ENCODE assay signal across 9 cellular contexts in the genomic region with DNA sequence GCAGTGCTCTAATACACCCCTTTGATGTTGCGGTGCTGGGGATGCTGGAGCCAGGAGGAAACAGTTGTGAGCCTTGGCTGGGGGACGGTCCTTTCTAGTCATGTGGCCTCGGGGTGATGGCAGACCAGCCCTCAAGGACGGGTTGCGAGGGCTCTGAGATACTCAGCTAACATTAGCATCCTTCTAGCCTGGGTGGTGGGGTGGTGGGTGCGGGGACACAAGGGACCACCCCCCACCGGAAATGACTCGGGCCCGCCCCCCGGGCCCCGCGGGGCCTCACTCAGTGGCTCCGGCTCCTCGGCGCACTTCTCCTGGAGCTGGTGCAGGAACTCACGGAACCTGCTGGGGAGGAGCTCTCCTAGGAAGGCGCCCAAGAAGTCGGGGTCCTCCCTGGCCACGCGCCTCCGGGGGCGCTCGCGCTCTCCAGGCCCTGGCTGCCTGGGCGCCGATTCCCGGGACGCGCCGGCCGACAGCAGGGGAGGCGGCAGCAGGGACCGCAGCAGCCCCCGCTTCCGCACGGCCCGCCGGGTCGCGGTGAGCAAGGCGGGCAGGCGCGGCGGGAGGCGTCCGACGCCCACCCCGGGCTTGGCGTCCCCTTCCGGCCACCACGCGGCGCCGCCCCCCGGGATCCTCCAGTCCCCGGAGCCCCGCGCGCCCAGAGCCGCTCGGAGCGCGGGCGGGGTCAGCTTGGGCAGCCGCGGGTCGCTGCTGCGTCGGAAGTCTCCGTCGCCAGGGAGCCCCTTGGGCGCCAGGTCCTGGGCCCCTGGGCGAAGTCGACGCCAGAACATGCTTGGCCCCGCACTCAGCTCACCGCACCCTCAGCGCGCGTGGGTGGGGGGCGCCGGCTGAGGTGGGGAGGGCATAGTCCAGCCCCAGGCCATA. TPM values are rescaled to one million over a fixed set of nuclear protein-coding genes. Genes with fewer than 3 reads are reported as not detected.
DNase-seq lines count a peak whose midpoint lies in the region; ATAC-seq, FAIRE-seq and TF ChIP-seq lines count a peak whose summit lies in the region.
"Had no signal": no experiment of that assay in that cellular context is flagged by ENCODE, and none has a peak within 500 bp of the region (broad histone marks: within the 10 kb centered on the region; RNA-seq: fewer than 3 reads in every experiment).

No MANE protein-coding gene starts in this region.

- peaks cover 11 to 12% of the 10 kb centered on the region in 2 experiments for H3K4me1 Mint-ChIP-seq in H9
- H3K4me1 Mint-ChIP-seq in T-helper 17 cell, result peaks cover 11% of the 10 kb centered on the region
- H3K4me1 Mint-ChIP-seq in progenitor cell of endocrine pancreas (ENCODE audit: low read depth), result peaks cover 3% of the 10 kb centered on the region

- no peaks in the 10 kb centered on the region for H3K79me2 ChIP-seq in H9 (ENCODE audit: insufficient read depth, low read length)

- no peak for FAIRE-seq in H54 (lab: Jason Lieb, UNC)

- peak; percentile 18 for ATAC-seq in T-helper 17 cell
- ATAC-seq in gastroesophageal sphincter, result peak; percentile 54
- ATAC-seq in GM18873 (IDR thresholded peaks at IDR 0.05; ENCODE audit: low FRiP score, unreplicated experiment), result no peak
- ATAC-seq in HG03439 (IDR thresholded peaks at IDR 0.05; ENCODE audit: unreplicated experiment), result no peak

- no peak overlapping the region for H3K23ac ChIP-seq in H9 (ENCODE audit: insufficient read length, low read depth, low read length)

- H4K91ac ChIP-seq in H9 (ENCODE audit: insufficient read length, low read depth, low read length), result no peak overlapping the region

- H4K20me1 ChIP-seq in H9 (ENCODE audit: control insufficient read depth, insufficient read depth, insufficient read length), result no peaks in the 10 kb centered on the region

- TF ChIP-seq POLR2A in gastroesophageal sphincter (IDR thresholded peaks at IDR 0.05) (no peak), H54 (IDR thresholded peaks at IDR 0.05; ENCODE audit: low read depth, low read length) (no peak)

- H3K4me1 ChIP-seq in H9 (ENCODE audit: insufficient read depth, low read length) (0 out of 2 replicates have a peak, but pooled peaks cover 2% of the 10 kb centered on the region), gastroesophageal sphincter (peaks cover 0 to 30% (median 9%) of the 10 kb centered on the region in 3 donors)

- H2BK120ac ChIP-seq in H9 (ENCODE audit: low read depth, low read length, poor library complexity, severe bottlenecking), result no peak overlapping the region

- DNase-seq in H9, result peak; percentile 57
- no peak for DNase-seq in T-helper 17 cell
- DNase-seq in progenitor cell of endocrine pancreas (ENCODE audit: low spot score, unreplicated experiment), result peak; percentile 56
- no peak for DNase-seq in pons (ENCODE audit: low spot score)
- no peak for DNase-seq in H54 (ENCODE audit: insufficient read length, low spot score)

- H3K36me3 Mint-ChIP-seq in H9 (ENCODE audit: insufficient read depth in 1 of 3, low read depth in 3 of 3) (no peaks in the 10 kb centered on the region; a peak in 2 of 7 replicates), T-helper 17 cell (ENCODE audit: low read depth) (peaks cover 6% of the 10 kb centered on the region), progenitor cell of endocrine pancreas (ENCODE audit: insufficient read depth) (no peaks in the 10 kb centered on the region)

- TF ChIP-seq CTCF in H9 (conservative IDR thresholded peaks at IDR 0.05) (peak; percentile 40; the same call in 2 of the 3 replicates), gastroesophageal sphincter (IDR thresholded peaks at IDR 0.05) (peak in 2 of 4 experiments; percentile 11 to 15), progenitor cell of endocrine pancreas (IDR thresholded peaks at IDR 0.05; ENCODE audit: unreplicated experiment) (peak; percentile 55)

- H2BK5ac ChIP-seq in H9 (ENCODE audit: insufficient read length, low read length), result no peak overlapping the region

- peak overlapping the region; percentile 25 to 68 for H3K4me3 ChIP-seq in gastroesophageal sphincter

- no peak overlapping the region for H3K4ac ChIP-seq in H9 (ENCODE audit: low read depth, low read length)

- no peak overlapping the region for H2BK15ac ChIP-seq in H9 (ENCODE audit: low read depth, low read length)

- H3K9me3 Mint-ChIP-seq in H9 (peaks cover 0 to 7% of the 10 kb centered on the region in 2 experiments; a peak in 3 of 5 replicates), progenitor cell of endocrine pancreas (ENCODE audit: low read depth) (no peaks in the 10 kb centered on the region)

- no peak overlapping the region; the same call in 1 of the 2 replicates for H3K14ac ChIP-seq in H9 (ENCODE audit: insufficient read depth, low read length)

- peak overlapping the region; percentile 51 for H3K4me2 ChIP-seq in H9 (ENCODE audit: insufficient read depth, insufficient read length, low read length)

- H3K27ac Mint-ChIP-seq in H9, result no peak overlapping the region
- H3K27ac Mint-ChIP-seq in T-helper 17 cell, result no peak overlapping the region
- H3K27ac Mint-ChIP-seq in progenitor cell of endocrine pancreas, result no peak overlapping the region

- peaks cover 7% of the 10 kb centered on the region for H3K23me2 ChIP-seq in H9 (ENCODE audit: insufficient read length, low read depth, low read length, poor library complexity, severe bottlenecking)

- peak overlapping the region; percentile 54 to 75 for H3K4me3 Mint-ChIP-seq in H9
- peak overlapping the region; percentile 75 for H3K4me3 Mint-ChIP-seq in T-helper 17 cell
- H3K4me3 Mint-ChIP-seq in progenitor cell of endocrine pancreas (ENCODE audit: low read depth), result peak overlapping the region; percentile 65

- no peaks in the 10 kb centered on the region for H3K9me3 ChIP-seq in H9 (ENCODE audit: control insufficient read depth, low read depth, low read length)
- H3K9me3 ChIP-seq in T-helper 17 cell (ENCODE audit: control insufficient read depth, low read length, poor library complexity, severe bottlenecking), result no peaks in the 10 kb centered on the region
- no peaks in the 10 kb centered on the region for H3K9me3 ChIP-seq in gastroesophageal sphincter

- no peak overlapping the region for H2BK12ac ChIP-seq in H9 (ENCODE audit: insufficient read length, low read depth, low read length)

- no peak overlapping the region for H2AK5ac ChIP-seq in H9 (ENCODE audit: insufficient read length, low read length)

- H3K79me1 ChIP-seq in H9 (ENCODE audit: insufficient read depth, low read depth, low read length, poor library complexity, severe bottlenecking), result no peaks in the 10 kb centered on the region

- H2AFZ ChIP-seq in H9 (ENCODE audit: low read length), result no peak overlapping the region

- H3K27me3 Mint-ChIP-seq in H9 (ENCODE audit: low read depth) (peaks cover 60% of the 10 kb centered on the region), T-helper 17 cell (peaks cover 32% of the 10 kb centered on the region), progenitor cell of endocrine pancreas (peaks cover 16% of the 10 kb centered on the region)

- H3K56ac ChIP-seq in H9 (ENCODE audit: insufficient read length, low read depth, low read length), result no peak overlapping the region

- no peak for TF ChIP-seq EP300 in gastroesophageal sphincter (IDR thresholded peaks at IDR 0.05)

- H4K8ac ChIP-seq in H9 (replicated peaks; ENCODE audit: insufficient read length, low read depth, low read length), result no peak overlapping the region

- no peak overlapping the region for H4K5ac ChIP-seq in H9 (ENCODE audit: insufficient read length, low read depth, low read length)

- H3T11ph ChIP-seq in H9 (ENCODE audit: low read length), result no peak overlapping the region

- H3K27me3 ChIP-seq in H9 (ENCODE audit: insufficient read depth, low read length) (peaks cover 22% of the 10 kb centered on the region), gastroesophageal sphincter (peaks cover 10% of the 10 kb centered on the region)

- H3K36me3 ChIP-seq in gastroesophageal sphincter, result no peaks in the 10 kb centered on the region

- H3K18ac ChIP-seq in H9 (ENCODE audit: insufficient read length, low read depth, low read length), result no peak overlapping the region

- no peak overlapping the region for H2BK20ac ChIP-seq in H9 (ENCODE audit: low read depth, low read length, poor library complexity, severe bottlenecking)

- H3K27ac ChIP-seq in H9 (ENCODE audit: insufficient read length, low read depth, low read length), result no peak overlapping the region
- peak overlapping the region in 3 of 4 donors; percentile 37 to 77 (median 55) for H3K27ac ChIP-seq in gastroesophageal sphincter

- no peak overlapping the region for H3K9ac ChIP-seq in H9 (ENCODE audit: extremely low read depth, insufficient read length, low read length)

- WGBS in H9 (ENCODE audit: extremely low coverage, insufficient read length, low lambda C conversion rate), result no CpG with 5 or more reads among the region's 82 CpGs
- no CpG with 5 or more reads among the region's 82 CpGs for WGBS in gastroesophageal sphincter (ENCODE audit: low coverage in 1 of 2), 2 donors

RNA-seq across cellular contexts. Expression of a gene that starts 0.9 kb away (rescaled TPM):
- total RNA-seq in H9 (2021) (not detected in 2 replicates), T-helper 17 cell (not detected), gastroesophageal sphincter (under 1 TPM in 1 of 4 donors, not detected in 3; 0.27 TPM), progenitor cell of endocrine pancreas (0.27 and 0.43 TPM in 2 replicates)
- total RNA-seq: pulmonary artery endothelial cell had no signal

RNA-seq across cellular contexts. Expression of a gene that starts 5.9 kb away (rescaled TPM):
- total RNA-seq in H9 (2021) (57.9 and 63.3 TPM in 2 replicates), T-helper 17 cell (10 to 100 TPM; 27.0 to 27.8 TPM), gastroesophageal sphincter (10 to 100 TPM; 12.8 to 24.0 (median 21.8) TPM), progenitor cell of endocrine pancreas (25.9 and 26.8 TPM in 2 replicates)

RNA-seq across cellular contexts. Expression of a gene that starts 21.9 kb away (rescaled TPM):
- total RNA-seq in H9 (2021) (21.0 and 21.6 TPM in 2 replicates), T-helper 17 cell (10 to 100 TPM; 21.9 to 28.7 TPM), gastroesophageal sphincter (10 to 100 TPM; 21.3 to 37.2 (median 28.2) TPM), progenitor cell of endocrine pancreas (19.7 and 20.5 TPM in 2 replicates)

RNA-seq across cellular contexts. Expression of a gene that starts 45.4 kb away (rescaled TPM):
- total RNA-seq in H9 (2021) (3.9 and 4.2 TPM in 2 replicates), T-helper 17 cell (not detected), gastroesophageal sphincter (10 to 100 TPM in 1 of 4 donors, 1 to 10 TPM in 2, under 1 TPM in 1; 0.93 to 12.1 (median 7.1) TPM), progenitor cell of endocrine pancreas (0.79 and 0.91 TPM in 2 replicates)
- total RNA-seq: pulmonary artery endothelial cell had no signal

Comparison
In these comparisons a context has a peak if more than half of its experiments do, and no peak if none do; other contexts are left out.
1. DNase-seq: peak in H9 (single experiment) and progenitor cell of endocrine pancreas (single experiment); none in T-helper 17 cell (0 of 3), pons (single experiment) and H54 (single experiment).
2. ATAC-seq: peak in T-helper 17 cell (single experiment) and gastroesophageal sphincter (single experiment); none in GM18873 (single experiment) and HG03439 (single experiment).
3. Peak in every context shown above with its lines, with median percentiles within 50 percentile points of each other: H3K4me3 Mint-ChIP-seq.